39 cellular contexts compared by ENCODE assay signal in the genomic region with DNA sequence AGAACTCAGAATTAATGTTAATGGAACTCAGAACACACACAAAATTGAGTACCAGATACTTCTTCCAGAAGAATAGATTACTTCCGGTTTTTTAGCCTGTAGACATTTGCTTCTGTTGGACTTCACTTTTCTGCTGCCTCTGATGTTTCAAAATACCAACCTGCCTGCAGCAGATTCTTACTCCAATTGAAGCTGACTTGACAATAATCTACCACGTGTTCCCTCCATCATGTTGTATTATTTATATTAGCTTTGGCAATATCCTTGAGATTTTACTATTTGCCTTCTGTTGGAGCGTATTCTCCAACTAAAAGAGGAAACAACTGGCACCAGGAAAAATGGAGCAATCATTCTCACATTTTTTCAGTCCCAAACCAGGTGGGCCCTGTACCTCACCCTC.
"Had no signal": no experiment of that assay in that cellular context is flagged by ENCODE, and none has a peak within 500 bp of the region (broad histone marks: within the 10 kb centered on the region; RNA-seq: fewer than 3 reads in every experiment).

No MANE protein-coding gene starts in this region.

- FAIRE-seq: astrocyte had no signal

- H3K4me2 ChIP-seq: KMS-11, SK-N-SH had no signal

- H3K4me3 ChIP-seq: adrenal gland, body of pancreas, breast epithelium, coronary artery, Peyer's patch, SJCRH30 had no signal

- ATAC-seq: activated naive CD4-positive, alpha-beta T cell treated with anti-CD3 and anti-CD28 coated beads, Interleukin-2, amount 50 U/mL, for 72 hours; activated T-cell treated with anti-CD3 and anti-CD28 coated beads, Interleukin-2, amount 50 U/mL, for 72 hours; body of pancreas; PC-3 had no signal

- H3K27ac ChIP-seq: adrenal gland, body of pancreas, breast epithelium, coronary artery, KMS-11, Peyer's patch, SJCRH30, VCaP had no signal

- H3K9me3 ChIP-seq: adrenal gland, body of pancreas, Peyer's patch, SJCRH30, SK-N-SH had no signal

- DNase-seq: activated B cell treated with CpG ODN at 0.5 μM for 24 hours; activated CD4-positive, alpha-beta memory T cell treated with anti-CD3 and anti-CD28 coated beads for 36 hours; activated CD4-positive, alpha-beta T cell treated with anti-CD3 and anti-CD28 coated beads for 4 hours; activated CD4-positive, alpha-beta T cell treated with anti-CD3 and anti-CD28 coated beads, Interleukin-2, amount 50 U/mL, for 1 hour; activated CD4-positive, CD25-positive, alpha-beta regulatory T cell treated with anti-CD3 and anti-CD28 coated beads, Interleukin-2, amount 50 U/mL, for 72 hours; activated CD8-positive, alpha-beta memory T cell treated with anti-CD3 and anti-CD28 coated beads, Interleukin-2, amount 50 U/mL, for 4 hours; activated gamma-delta T cell treated with Interleukin-2 at 50 U/mL for 16 hours; activated naive CD4-positive, alpha-beta T cell treated with anti-CD3 and anti-CD28 coated beads for 36 hours; activated T-cell treated with anti-CD3 and anti-CD28 coated beads for 4 hours; activated T-cell treated with anti-CD3 and anti-CD28 coated beads, Interleukin-2, amount 50 U/mL, for 72 hours; adrenal gland; body of pancreas; MM.1S; NCI-H1048; NCI-H1105 treated with DMSO at 0.1 percent for 48 hours; NCI-H1436; NCI-H1694; NCI-H1930; NCI-H2081 treated with DMSO at 0.1 percent for 48 hours; NCI-H226; NCI-H446 treated with DMSO at 0.1 percent for 48 hours; NCI-H524; NCI-H69; NCI-H82; PC-3; Peyer's patch; RPMI8226; SJCRH30; SK-N-SH; SW 1271; T-helper 1 cell; T-helper 2 cell; T-helper 9 cell had no signal

- H3K4me1 ChIP-seq: breast epithelium had no signal
